37 cellular contexts compared by ENCODE assay signal in genomic region chr3:66518644-66519043, GRCh38.
"Had no signal": no experiment of that assay in that cellular context is flagged by ENCODE, and none has a peak within 500 bp of the region (broad histone marks: within the 10 kb centered on the region; RNA-seq: fewer than 3 reads in every experiment).

No MANE protein-coding gene starts in this region.

- ATAC-seq: activated CD8-positive, alpha-beta T cell treated with anti-CD3 and anti-CD28 coated beads for 36 hours; activated naive CD4-positive, alpha-beta T cell treated with anti-CD3 and anti-CD28 coated beads, Interleukin-2, amount 50 U/mL, for 72 hours; activated T-cell treated with anti-CD3 and anti-CD28 coated beads, Interleukin-2, amount 50 U/mL, for 4 hours; activated T-cell treated with anti-CD3 and anti-CD28 coated beads, Interleukin-2, amount 50 U/mL, for 72 hours; activated T-helper 17 cell treated with anti-CD3 and anti-CD28 coated beads, Interleukin-2, amount 50 U/mL, for 72 hours; body of pancreas had no signal

- H3K27me3 ChIP-seq: adrenal gland, body of pancreas, brain microvascular endothelial cell, breast epithelium had no signal

- DNase-seq: activated B cell treated with CpG ODN at 0.5 μM for 24 hours; activated CD4-positive, alpha-beta memory T cell treated with anti-CD3 and anti-CD28 coated beads for 36 hours; activated CD4-positive, alpha-beta T cell treated with anti-CD3 and anti-CD28 coated beads for 4 hours; activated CD4-positive, alpha-beta T cell treated with anti-CD3 and anti-CD28 coated beads, Interleukin-2, amount 10 ng/mL, durations not matched to agents 24 days and 14 days; activated CD4-positive, alpha-beta T cell treated with anti-CD3 and anti-CD28 coated beads, Interleukin-2, amount 50 U/mL, for 1 hour; activated CD4-positive, alpha-beta T cell treated with anti-CD3 and anti-CD28 coated beads, Interleukin-2, amount 50 U/mL, for 4 hours; activated CD4-positive, CD25-positive, alpha-beta regulatory T cell treated with anti-CD3 and anti-CD28 coated beads, Interleukin-2, amount 50 U/mL, for 72 hours; activated CD8-positive, alpha-beta memory T cell treated with anti-CD3 and anti-CD28 coated beads, Interleukin-2, amount 50 U/mL, for 4 hours; activated CD8-positive, alpha-beta T cell treated with anti-CD3 and anti-CD28 coated beads for 36 hours; activated effector memory CD4-positive, alpha-beta T cell treated with anti-CD3 and anti-CD28 coated beads, Interleukin-2, amount 50 U/mL, for 16 hours; activated gamma-delta T cell treated with Interleukin-2 at 50 U/mL for 16 hours; activated naive CD4-positive, alpha-beta T cell; activated naive CD4-positive, alpha-beta T cell treated with anti-CD3 and anti-CD28 coated beads for 36 hours; activated naive CD4-positive, alpha-beta T cell treated with anti-CD3 and anti-CD28 coated beads, Interleukin-2, amount 50 U/mL, for 16 hours; activated naive CD8-positive, alpha-beta T cell treated with anti-CD3 and anti-CD28 coated beads for 36 hours; activated T-cell treated with anti-CD3 and anti-CD28 coated beads for 4 hours; activated T-cell treated with anti-CD3 and anti-CD28 coated beads, Interleukin-2, amount 50 U/mL, for 1 hour; activated T-cell treated with anti-CD3 and anti-CD28 coated beads, Interleukin-2, amount 50 U/mL, for 4 hours; activated T-cell treated with anti-CD3 and anti-CD28 coated beads, Interleukin-2, amount 50 U/mL, for 72 hours; adrenal gland; amniotic stem cell; aorta; body of pancreas; brain microvascular endothelial cell; central memory CD4-positive, alpha-beta T cell; T-helper 2 cell; T-helper 9 cell had no signal

- H3K27ac Mint-ChIP-seq: activated B cell treated with CpG ODN at 0.5 μM for 24 hours; activated CD4-positive, alpha-beta memory T cell treated with anti-CD3 and anti-CD28 coated beads for 36 hours; activated CD4-positive, alpha-beta T cell treated with anti-CD3 and anti-CD28 coated beads, Interleukin-2, amount 10 ng/mL, durations not matched to agents 24 days and 14 days; activated CD8-positive, alpha-beta T cell treated with anti-CD3 and anti-CD28 coated beads for 36 hours; activated naive CD4-positive, alpha-beta T cell treated with anti-CD3 and anti-CD28 coated beads for 36 hours; activated naive CD4-positive, alpha-beta T cell treated with anti-CD3 and anti-CD28 coated beads, Interleukin-2, amount 50 U/mL, for 72 hours; activated naive CD8-positive, alpha-beta T cell treated with anti-CD3 and anti-CD28 coated beads for 36 hours; activated T-cell treated with anti-CD3 and anti-CD28 coated beads, Interleukin-2, amount 50 U/mL, for 72 hours; activated T-helper 1 cell treated with anti-CD3 and anti-CD28 coated beads, Interleukin-12 subunit alpha, Interleukin-12 subunit beta, Interleukin-2, Interleukin-4 antibody, amounts not matched to agents 30 ng/mL and 10 ng/mL and 1 ng/mL, durations not matched to agents 14 hours and 24 hours and 36 hours; activated T-helper 17 cell treated with anti-CD3 and anti-CD28 coated beads, Interleukin-2, amount 50 U/mL, for 72 hours; T-helper 1 cell treated with Interleukin-12 subunit alpha and Interleukin-12 subunit beta and Interleukin-4 antibody, amounts not matched to agents 30 μg/mL and 1 μg/mL, for 36 hours; T-helper 2 cell treated with Interferon-gamma antibody and Interleukin-4, amounts not matched to agents 5 μg/mL and 100 μg/mL, for 36 hours had no signal

- H3K27ac ChIP-seq: adrenal gland, body of pancreas, brain microvascular endothelial cell, breast epithelium, VCaP had no signal

- H3K36me3 ChIP-seq: adrenal gland, brain microvascular endothelial cell, breast epithelium had no signal

- H3K9me3 ChIP-seq: adrenal gland, body of pancreas, breast epithelium had no signal

- H3K4me3 Mint-ChIP-seq: activated B cell treated with CpG ODN at 0.5 μM for 24 hours; activated CD4-positive, alpha-beta memory T cell treated with anti-CD3 and anti-CD28 coated beads for 36 hours; activated CD4-positive, alpha-beta T cell treated with anti-CD3 and anti-CD28 coated beads, Interleukin-2, amount 10 ng/mL, durations not matched to agents 24 days and 14 days; activated CD8-positive, alpha-beta T cell treated with anti-CD3 and anti-CD28 coated beads for 36 hours; activated naive CD4-positive, alpha-beta T cell treated with anti-CD3 and anti-CD28 coated beads for 36 hours; activated naive CD8-positive, alpha-beta T cell treated with anti-CD3 and anti-CD28 coated beads for 36 hours; activated T-cell treated with anti-CD3 and anti-CD28 coated beads, Interleukin-2, amount 50 U/mL, for 4 hours; activated T-cell treated with anti-CD3 and anti-CD28 coated beads, Interleukin-2, amount 50 U/mL, for 72 hours; activated T-helper 1 cell treated with anti-CD3 and anti-CD28 coated beads, Interleukin-12 subunit alpha, Interleukin-12 subunit beta, Interleukin-2, Interleukin-4 antibody, amounts not matched to agents 30 ng/mL and 10 ng/mL and 1 ng/mL, durations not matched to agents 14 hours and 24 hours and 36 hours; activated T-helper 17 cell treated with anti-CD3 and anti-CD28 coated beads, Interleukin-2, amount 50 U/mL, for 72 hours; T-helper 1 cell treated with Interleukin-12 subunit alpha and Interleukin-12 subunit beta and Interleukin-4 antibody, amounts not matched to agents 30 μg/mL and 1 μg/mL, for 36 hours; T-helper 2 cell treated with Interferon-gamma antibody and Interleukin-4, amounts not matched to agents 5 μg/mL and 100 μg/mL, for 36 hours had no signal

- H3K27me3 Mint-ChIP-seq: activated CD4-positive, alpha-beta memory T cell treated with anti-CD3 and anti-CD28 coated beads for 36 hours; activated T-helper 17 cell treated with anti-CD3 and anti-CD28 coated beads, Interleukin-2, amount 50 U/mL, for 72 hours had no signal

- H3K9me3 Mint-ChIP-seq: activated B cell treated with CpG ODN at 0.5 μM for 24 hours; activated CD4-positive, alpha-beta memory T cell treated with anti-CD3 and anti-CD28 coated beads for 36 hours; activated CD4-positive, alpha-beta T cell treated with anti-CD3 and anti-CD28 coated beads, Interleukin-2, amount 10 ng/mL, durations not matched to agents 24 days and 14 days; activated CD8-positive, alpha-beta T cell treated with anti-CD3 and anti-CD28 coated beads for 36 hours; activated naive CD4-positive, alpha-beta T cell treated with anti-CD3 and anti-CD28 coated beads for 36 hours; activated naive CD4-positive, alpha-beta T cell treated with anti-CD3 and anti-CD28 coated beads, Interleukin-2, amount 50 U/mL, for 72 hours; activated naive CD8-positive, alpha-beta T cell treated with anti-CD3 and anti-CD28 coated beads for 36 hours; activated T-cell treated with anti-CD3 and anti-CD28 coated beads, Interleukin-2, amount 50 U/mL, for 4 hours; activated T-cell treated with anti-CD3 and anti-CD28 coated beads, Interleukin-2, amount 50 U/mL, for 72 hours; activated T-helper 1 cell treated with anti-CD3 and anti-CD28 coated beads, Interleukin-12 subunit alpha, Interleukin-12 subunit beta, Interleukin-2, Interleukin-4 antibody, amounts not matched to agents 30 ng/mL and 10 ng/mL and 1 ng/mL, durations not matched to agents 14 hours and 24 hours and 36 hours; activated T-helper 17 cell treated with anti-CD3 and anti-CD28 coated beads, Interleukin-2, amount 50 U/mL, for 72 hours; T-helper 1 cell treated with Interleukin-12 subunit alpha and Interleukin-12 subunit beta and Interleukin-4 antibody, amounts not matched to agents 30 μg/mL and 1 μg/mL, for 36 hours; T-helper 2 cell treated with Interferon-gamma antibody and Interleukin-4, amounts not matched to agents 5 μg/mL and 100 μg/mL, for 36 hours had no signal

- H3K36me3 Mint-ChIP-seq: activated CD4-positive, alpha-beta memory T cell treated with anti-CD3 and anti-CD28 coated beads for 36 hours; activated naive CD4-positive, alpha-beta T cell treated with anti-CD3 and anti-CD28 coated beads, Interleukin-2, amount 50 U/mL, for 72 hours; activated naive CD8-positive, alpha-beta T cell treated with anti-CD3 and anti-CD28 coated beads for 36 hours had no signal

- H3K4me1 ChIP-seq: adrenal gland, body of pancreas, breast epithelium had no signal

- FAIRE-seq: astrocyte, colon, TTC549 had no signal

- H3K4me3 ChIP-seq: adrenal gland, body of pancreas, breast epithelium had no signal

- H3K4me1 Mint-ChIP-seq: activated B cell treated with CpG ODN at 0.5 μM for 24 hours; activated CD4-positive, alpha-beta T cell treated with anti-CD3 and anti-CD28 coated beads, Interleukin-2, amount 10 ng/mL, durations not matched to agents 24 days and 14 days; activated naive CD8-positive, alpha-beta T cell treated with anti-CD3 and anti-CD28 coated beads for 36 hours had no signal
